Comparison of ENCODE assay signal across 14 cellular contexts in genomic region chr15:31309893-31310606, GRCh38. TPM values are rescaled to one million over a fixed set of nuclear protein-coding genes. Genes with fewer than 3 reads are reported as not detected.
DNase-seq lines count a peak whose midpoint lies in the region; ATAC-seq and TF ChIP-seq lines count a peak whose summit lies in the region.
"Had no signal": no experiment of that assay in that cellular context is flagged by ENCODE, and none has a peak within 500 bp of the region (broad histone marks: within the 10 kb centered on the region; RNA-seq: fewer than 3 reads in every experiment).

No MANE protein-coding gene starts in this region.

- no peak overlapping the region for H3K56ac ChIP-seq in mesendoderm (ENCODE audit: low read length)

- H3K9ac ChIP-seq in BLaER1 treated with 17β-estradiol and CSF1 and Interleukin-3, amounts not matched to agents 10 nM and 100 nM: no peak overlapping the region
- H3K9ac ChIP-seq in DND-41 (ENCODE audit: low read depth, low read length) (no peak overlapping the region), neuronal stem cell (ENCODE audit: low read depth, low read length, poor library complexity) (no peak overlapping the region), mesendoderm (ENCODE audit: low read length) (no peak overlapping the region)

- H2BK5ac ChIP-seq in neuronal stem cell (ENCODE audit: low read length) (no peak overlapping the region), mesendoderm (ENCODE audit: low read length) (no peak overlapping the region)

- H4K5ac ChIP-seq in mesendoderm (ENCODE audit: low read length): no peak overlapping the region

- no peak overlapping the region for H4K91ac ChIP-seq in neuronal stem cell (ENCODE audit: low read depth, low read length, poor library complexity)

- H3K4me1 Mint-ChIP-seq in dendritic cell treated with granulocyte-macrophage colony-stimulating factor and Interleukin-4, amounts not matched to agents 40 ng/mL and 50 ng/mL, for 4 days (ENCODE audit: low read depth): peaks cover 28% of the 10 kb centered on the region

- peaks cover 0 to 25% (median 0%) of the 10 kb centered on the region in 11 experiments; a peak in 1 of 22 replicates for H3K27me3 ChIP-seq in BLaER1 treated with 17β-estradiol and CSF1 and Interleukin-3, amounts not matched to agents 10 nM and 100 nM
- H3K27me3 ChIP-seq in DND-41 (ENCODE audit: insufficient read depth, low read length, poor library complexity) (no peaks in the 10 kb centered on the region), neuronal stem cell (ENCODE audit: control insufficient read depth in 3 of 3, insufficient read depth in 3 of 3, low read depth in 1 of 3, low read length in 3 of 3) (peaks cover 0 to 2% (median 0%) of the 10 kb centered on the region in 3 experiments), mesendoderm (ENCODE audit: insufficient read depth, low read length, poor library complexity) (no peaks in the 10 kb centered on the region)

- H3K23ac ChIP-seq in neuronal stem cell (ENCODE audit: low read depth, low read length, poor library complexity): no peak overlapping the region
- H3K23ac ChIP-seq in mesendoderm (ENCODE audit: low read length): no peak overlapping the region

- ATAC-seq in DND-41 (ENCODE audit: insufficient read depth, low read depth) (no peak), HG02885 (IDR thresholded peaks at IDR 0.05; ENCODE audit: poor library complexity, unreplicated experiment) (no peak), HG02870 (IDR thresholded peaks at IDR 0.05; ENCODE audit: unreplicated experiment) (no peak)

- H3K4ac ChIP-seq in neuronal stem cell (ENCODE audit: low read length) (no peak overlapping the region), mesendoderm (ENCODE audit: low read depth, low read length) (no peak overlapping the region)

- peaks cover 32 to 63% (median 56%) of the 10 kb centered on the region in 10 experiments for H3K4me1 ChIP-seq in BLaER1 treated with 17β-estradiol and CSF1 and Interleukin-3, amounts not matched to agents 10 nM and 100 nM
- H3K4me1 ChIP-seq in DND-41 (ENCODE audit: insufficient read depth, low read length) (peaks cover 21% of the 10 kb centered on the region), neuronal stem cell (ENCODE audit: control insufficient read depth in 2 of 2, insufficient read depth in 1 of 2, low read depth in 1 of 2, low read length in 2 of 2) (peaks cover 32 to 37% of the 10 kb centered on the region in 2 donors), mesendoderm (ENCODE audit: control insufficient read depth, low read depth, low read length) (peaks cover 3% of the 10 kb centered on the region)

- H3K4me2 ChIP-seq in BLaER1 treated with 17β-estradiol and CSF1 and Interleukin-3, amounts not matched to agents 10 nM and 100 nM: peak overlapping the region in 9 of 11 experiments; percentile 84 to 97 (median 89); a peak in 14 of 22 replicates
- no peak overlapping the region for H3K4me2 ChIP-seq in DND-41 (ENCODE audit: insufficient read depth, low read length)
- H3K4me2 ChIP-seq in neuronal stem cell (ENCODE audit: insufficient read depth, low read length, poor library complexity, severe bottlenecking): no peak overlapping the region
- no peak overlapping the region for H3K4me2 ChIP-seq in mesendoderm (ENCODE audit: low read length)

- H3K18ac ChIP-seq in neuronal stem cell (ENCODE audit: low read length) (peak overlapping the region; percentile 57), mesendoderm (ENCODE audit: low read length) (no peak overlapping the region)

- H3K14ac ChIP-seq in neuronal stem cell (ENCODE audit: low read length): no peak overlapping the region

- no peak overlapping the region for H2AFZ ChIP-seq in DND-41 (ENCODE audit: low read depth, low read length)
- H2AFZ ChIP-seq in neuronal stem cell (ENCODE audit: low read length): peak overlapping the region; percentile 21

- no peak overlapping the region for H3K4me3 ChIP-seq in BLaER1 treated with 17β-estradiol and CSF1 and Interleukin-3, amounts not matched to agents 10 nM and 100 nM
- no peak overlapping the region for H3K4me3 ChIP-seq in DND-41 (ENCODE audit: low read depth in 1 of 2, low read length in 2 of 2)
- H3K4me3 ChIP-seq in neuronal stem cell (ENCODE audit: low read length in 2 of 2): no peak overlapping the region
- H3K4me3 ChIP-seq in mesendoderm (ENCODE audit: low read length): no peak overlapping the region

- DNase-seq in DND-41 (peak; percentile 9), neuronal stem cell (ENCODE audit: low spot score) (no peak), mesendoderm (no peak), NCI-H1694 (lab: John Stamatoyannopoulos, UW) (no peak)
- DNase-seq: EL, HCEC 1CT, NCI-H2029 treated with DMSO at 0.1 percent for 48 hours, NCI-H510A, SHP77 treated with DMSO at 0.1 percent for 48 hours had no signal

- no peak overlapping the region for H3K27ac ChIP-seq in BLaER1 treated with 17β-estradiol and CSF1 and Interleukin-3, amounts not matched to agents 10 nM and 100 nM
- H3K27ac ChIP-seq in DND-41 (ENCODE audit: low read length) (no peak overlapping the region), neuronal stem cell (replicated peaks; ENCODE audit: low read length) (no peak overlapping the region), mesendoderm (ENCODE audit: low read depth, low read length) (no peak overlapping the region)

- no peaks in the 10 kb centered on the region for H4K20me1 ChIP-seq in BLaER1 treated with 17β-estradiol and CSF1 and Interleukin-3, amounts not matched to agents 10 nM and 100 nM
- H4K20me1 ChIP-seq in DND-41 (ENCODE audit: insufficient read depth, low read length): no peaks in the 10 kb centered on the region

- H3K36me3 Mint-ChIP-seq in dendritic cell treated with granulocyte-macrophage colony-stimulating factor and Interleukin-4, amounts not matched to agents 40 ng/mL and 50 ng/mL, for 4 days (ENCODE audit: low read depth): no peaks in the 10 kb centered on the region

- WGBS in neuronal stem cell (ENCODE audit: extremely low coverage in 2 of 2, insufficient read length in 2 of 2, insufficient replicate concordance in 1 of 2), 2 donors: no CpG with 5 or more reads among the region's 9 CpGs
- no CpG with 5 or more reads among the region's 9 CpGs for WGBS in mesendoderm (ENCODE audit: extremely low coverage, insufficient coverage, low lambda C conversion rate)

- intact Hi-C loops in dendritic cell treated with granulocyte-macrophage colony-stimulating factor and Interleukin-4, amounts not matched to agents 40 ng/mL and 50 ng/mL, for 4 days (cut with micrococcal nuclease): no loop called here

- H2BK12ac ChIP-seq in neuronal stem cell (ENCODE audit: low read length): no peak overlapping the region

- peak overlapping the region; percentile 31 for H3K27ac Mint-ChIP-seq in dendritic cell treated with granulocyte-macrophage colony-stimulating factor and Interleukin-4, amounts not matched to agents 40 ng/mL and 50 ng/mL, for 4 days
- H3K27ac Mint-ChIP-seq: B cell had no signal

- no peak overlapping the region for H4K8ac ChIP-seq in neuronal stem cell (ENCODE audit: low read depth, low read length)
- no peak overlapping the region for H4K8ac ChIP-seq in mesendoderm (ENCODE audit: low read depth, low read length)

- peaks cover 19% of the 10 kb centered on the region for H3K27me3 Mint-ChIP-seq in dendritic cell treated with granulocyte-macrophage colony-stimulating factor and Interleukin-4, amounts not matched to agents 40 ng/mL and 50 ng/mL, for 4 days
- H3K27me3 Mint-ChIP-seq: B cell had no signal

- H3K79me2 ChIP-seq in DND-41 (ENCODE audit: insufficient read depth, low read length): no peaks in the 10 kb centered on the region
- no peaks in the 10 kb centered on the region for H3K79me2 ChIP-seq in mesendoderm (ENCODE audit: control insufficient read depth, insufficient read depth, low read length)

- no peak for TF ChIP-seq CTCF in DND-41 (IDR thresholded peaks at IDR 0.05; ENCODE audit: borderline replicate concordance, extremely low read depth, low read length, poor library complexity, severe bottlenecking)

- H3K9me3 ChIP-seq in BLaER1 treated with 17β-estradiol and CSF1 and Interleukin-3, amounts not matched to agents 10 nM and 100 nM (replicated peaks in 1 of 11): peaks cover 11 to 23% (median 20%) of the 10 kb centered on the region in 11 experiments; a peak in 21 of 22 replicates
- H3K9me3 ChIP-seq in DND-41 (ENCODE audit: insufficient read depth, low read length, severe bottlenecking) (peaks cover 8% of the 10 kb centered on the region), neuronal stem cell (replicated peaks in 1 of 2; ENCODE audit: control insufficient read depth in 2 of 2, insufficient read depth in 1 of 2, low read depth in 1 of 2, low read length in 2 of 2) (peaks cover 0 to 2% of the 10 kb centered on the region in 2 donors)

- H3K79me1 ChIP-seq in neuronal stem cell (ENCODE audit: low read depth, low read length): no peaks in the 10 kb centered on the region
- H3K79me1 ChIP-seq in mesendoderm (ENCODE audit: low read length): no peaks in the 10 kb centered on the region

- H3K4me3 Mint-ChIP-seq in dendritic cell treated with granulocyte-macrophage colony-stimulating factor and Interleukin-4, amounts not matched to agents 40 ng/mL and 50 ng/mL, for 4 days: no peak overlapping the region
- H3K4me3 Mint-ChIP-seq: B cell had no signal

- peaks cover 10% of the 10 kb centered on the region for H3K9me3 Mint-ChIP-seq in dendritic cell treated with granulocyte-macrophage colony-stimulating factor and Interleukin-4, amounts not matched to agents 40 ng/mL and 50 ng/mL, for 4 days

- H2BK120ac ChIP-seq in neuronal stem cell (ENCODE audit: low read depth, low read length) (no peak overlapping the region), mesendoderm (ENCODE audit: low read depth, low read length) (no peak overlapping the region)

- H2AK5ac ChIP-seq in neuronal stem cell (ENCODE audit: low read depth, low read length) (no peak overlapping the region), mesendoderm (ENCODE audit: low read length) (no peak overlapping the region)

- H3K36me3 ChIP-seq in BLaER1 treated with 17β-estradiol and CSF1 and Interleukin-3, amounts not matched to agents 10 nM and 100 nM: no peaks in the 10 kb centered on the region
- no peaks in the 10 kb centered on the region for H3K36me3 ChIP-seq in DND-41 (ENCODE audit: insufficient read depth, low read length)
- H3K36me3 ChIP-seq in neuronal stem cell (replicated peaks in 1 of 2; ENCODE audit: control insufficient read depth in 2 of 2, insufficient read depth in 2 of 2, low read length in 2 of 2): no peaks in the 10 kb centered on the region
- H3K36me3 ChIP-seq in mesendoderm (ENCODE audit: control insufficient read depth, insufficient read depth, low read length): no peaks in the 10 kb centered on the region

- H2BK15ac ChIP-seq in neuronal stem cell (ENCODE audit: low read length): no peak overlapping the region
- H2BK15ac ChIP-seq in mesendoderm (replicated peaks; ENCODE audit: low read depth): no peak overlapping the region

RNA-seq across cellular contexts. Expression of gene KLF13, which starts 16.6 kb away (rescaled TPM):
- 42.9 TPM for polyA plus RNA-seq in neuronal stem cell (2013, experiment 1 of 2)
- 42.1 TPM for polyA plus RNA-seq in neuronal stem cell (2013, experiment 2 of 2)
- 28.4 TPM for polyA plus RNA-seq in mesendoderm (2013, experiment 1 of 2)
- polyA plus RNA-seq in mesendoderm (2013, experiment 2 of 2): 29.2 TPM

Comparison
In these comparisons a context has a peak if more than half of its experiments do, and no peak if none do; other contexts are left out.
1. H3K4me2 ChIP-seq: peak in BLaER1 treated with 17β-estradiol and CSF1 and Interleukin-3, amounts not matched to agents 10 nM and 100 nM (9 of 11); none in DND-41 (single experiment), neuronal stem cell (single experiment) and mesendoderm (single experiment).